Comparison of ENCODE assay signal across 8 cellular contexts in genomic region chr10:97425964-97426775, GRCh38. TPM values are rescaled to one million over a fixed set of nuclear protein-coding genes. Genes with fewer than 3 reads are reported as not detected.
A peak's percentile ranks its signal among the peaks of the same experiment; 100 is the strongest.
DNase-seq lines count a peak whose midpoint lies in the region; ATAC-seq and TF ChIP-seq lines count a peak whose summit lies in the region.

Gene PGAM1, plus strand, starts transcription at chr10:97426191. Its CDS starts 117 bp downstream, at chr10:97426308.

- H3K4me3 ChIP-seq in IMR-90 (ENCODE audit: insufficient read depth, low read depth, low read length) (peak within 1 kb of the TSS; percentile 97), OCI-LY7 (ENCODE audit: low read depth, low read length, poor library complexity, severe bottlenecking) (peak within 1 kb of the TSS; percentile 87), epithelial cell of esophagus (ENCODE audit: low read length) (peak within 1 kb of the TSS; percentile 96)

- peak within 1 kb of the TSS; percentile 14; the same call in 1 of the 2 replicates for H2BK20ac ChIP-seq in IMR-90 (ENCODE audit: low read depth, low read length)

- H2BK120ac ChIP-seq in IMR-90 (ENCODE audit: low read depth, low read length), result peak within 1 kb of the TSS; percentile 41

- 0% methylated on average over 10 of the region's 90 CpGs; no CpG with 5 or more reads in 1 of the 2 experiments for WGBS in IMR-90 (ENCODE audit: extremely low coverage in 2 of 2, insufficient read length in 1 of 2), 2 experiments

- peak within 1 kb of the TSS; percentile 79 for H4K91ac ChIP-seq in IMR-90 (ENCODE audit: insufficient read depth, low read depth, low read length)

- peak within 1 kb of the TSS; percentile 98 for H3K9ac ChIP-seq in IMR-90 (ENCODE audit: low read depth, low read length)

- peak within 1 kb of the TSS; percentile 58; the same call in 2 of the 3 replicates for H2BK15ac ChIP-seq in IMR-90 (ENCODE audit: low read depth, low read length)

- H3K4me1 ChIP-seq in IMR-90 (ENCODE audit: control insufficient read depth, insufficient read depth, low read length) (peaks cover 12% of the 10 kb centered on the region), OCI-LY7 (ENCODE audit: insufficient read depth, low read length, poor library complexity, severe bottlenecking) (peaks cover 17% of the 10 kb centered on the region)

- no peaks in the 10 kb centered on the region for H3K9me2 ChIP-seq in OCI-LY7 (ENCODE audit: insufficient read depth, low read length)

- peak within 1 kb of the TSS; percentile 91 for H2AK5ac ChIP-seq in IMR-90 (ENCODE audit: low read depth, low read length)

- peak; percentile 51; the same call in 1 of the 2 replicates for TF ChIP-seq POLR2A in IMR-90 (IDR thresholded peaks at IDR 0.05; ENCODE audit: low read depth, low read length)

- H3K9me1 ChIP-seq in IMR-90 (ENCODE audit: insufficient read depth, low read length), result no peaks in the 10 kb centered on the region

- peak; percentile 90 for TF ChIP-seq CTCF in IMR-90 (conservative IDR thresholded peaks at IDR 0.05; ENCODE audit: low read depth, low read length)
- peak; percentile 61 for TF ChIP-seq CTCF in OCI-LY7 (conservative IDR thresholded peaks at IDR 0.05; ENCODE audit: low read length)
- peak; percentile 54 for TF ChIP-seq CTCF in epithelial cell of esophagus (IDR thresholded peaks at IDR 0.05; ENCODE audit: insufficient read depth, low read depth, low read length, missing control alignments)

- H3K9me3 ChIP-seq in IMR-90 (ENCODE audit: control insufficient read depth, insufficient read depth, low read length) (no peaks in the 10 kb centered on the region), OCI-LY7 (ENCODE audit: low read length) (no peaks in the 10 kb centered on the region)

- H3K23ac ChIP-seq in IMR-90 (ENCODE audit: low read depth, low read length), result peak within 1 kb of the TSS; percentile 93

- H3K4ac ChIP-seq in IMR-90 (ENCODE audit: low read depth, low read length), result peak within 1 kb of the TSS; percentile 91

- intact Hi-C loops in IMR-90 (cut with micrococcal nuclease), result loop anchor here (2.0 kb wide), 1 partner anchor 19 kb away; no protein-coding TSS in a partner anchor
- intact Hi-C loops in OCI-LY7 (cut with micrococcal nuclease; ENCODE audit: unreplicated experiment), result no loop called here

- H4K8ac ChIP-seq in IMR-90 (ENCODE audit: low read depth in 2 of 2, low read length in 2 of 2), result peak within 1 kb of the TSS; percentile 98 to 99

- peak within 1 kb of the TSS; percentile 95 for H3K14ac ChIP-seq in IMR-90 (replicated peaks; ENCODE audit: low read depth, low read length)

- H2AFZ ChIP-seq in IMR-90 (replicated peaks; ENCODE audit: low read length, poor library complexity) (peak within 1 kb of the TSS; percentile 82), OCI-LY7 (ENCODE audit: low read length) (peak within 1 kb of the TSS; percentile 78)

- in situ Hi-C loops in IMR-90 (cut with MboI; ENCODE audit: low sequenced_read_pairs), result no loop called here

- peak within 1 kb of the TSS; percentile 87 for H4K5ac ChIP-seq in IMR-90 (ENCODE audit: low read depth, low read length)

- H3K4me2 ChIP-seq in IMR-90 (ENCODE audit: low read depth, low read length) (peak within 1 kb of the TSS; percentile 99), OCI-LY7 (ENCODE audit: low read length) (peak within 1 kb of the TSS; percentile 92)

- H3K18ac ChIP-seq in IMR-90 (ENCODE audit: low read depth, low read length), result peak within 1 kb of the TSS; percentile 75

- peak within 1 kb of the TSS; percentile 96 for H3K56ac ChIP-seq in IMR-90 (ENCODE audit: extremely low read depth, insufficient read depth, low read length)

- H3K79me1 ChIP-seq in IMR-90 (ENCODE audit: low read depth in 1 of 2, low read length in 2 of 2), result peaks cover 9 to 49% of the 10 kb centered on the region in 2 experiments; a peak in 3 of 4 replicates

- no peaks in the 10 kb centered on the region for H3K27me3 ChIP-seq in IMR-90 (ENCODE audit: control insufficient read depth, insufficient read depth, low read length)

- CTCF ChIA-PET in IMR-90 (lab: Yijun Ruan, JAX), result no interaction called here
- CTCF ChIA-PET in OCI-LY7 (lab: Charles Lee; ENCODE audit: unreplicated experiment), result no interaction called here

- DNase-seq in DMS114 treated with DMSO at 0.1 percent for 48 hours (lab: John Stamatoyannopoulos, UW; ENCODE audit: unreplicated experiment) (peak; percentile 96), IMR-90 (peak; percentile 95), OCI-LY7 (ENCODE audit: low spot score) (peak; percentile 96), activated T-cell treated with anti-CD3 and anti-CD28 coated beads for 24 hours (ENCODE audit: low read depth) (peak; percentile 95), epithelial cell of esophagus (ENCODE audit: low read depth) (peak; percentile 96), mucosa of gallbladder (ENCODE audit: low spot score) (peak; percentile 96)
- DNase-seq in stimulated activated CD8-positive, alpha-beta memory T cell treated with anti-CD3 and anti-CD28 coated beads, Interleukin-4, amount 100 ng/mL, for 4 hours (ENCODE audit: low read depth in 2 of 2, low spot score in 1 of 2), result peak; percentile 85 to 89

- peak; percentile 73 for ATAC-seq in GM21528 (IDR thresholded peaks at IDR 0.05; ENCODE audit: low FRiP score, unreplicated experiment)
- ATAC-seq in IMR-90 (ENCODE audit: low read depth), result peak; percentile 86

- peaks cover 50% of the 10 kb centered on the region for H3K79me2 ChIP-seq in OCI-LY7 (ENCODE audit: insufficient read depth, low read depth, low read length)

- H3K36me3 ChIP-seq in IMR-90 (ENCODE audit: control insufficient read depth, insufficient read depth, low read length), result peaks cover 18% of the 10 kb centered on the region
- H3K36me3 ChIP-seq in OCI-LY7 (ENCODE audit: insufficient read depth, low read length), result peaks cover 43% of the 10 kb centered on the region

- POLR2A ChIA-PET in IMR-90 (lab: Charles Lee; ENCODE audit: unreplicated experiment), result no interaction called here
- POLR2A ChIA-PET in OCI-LY7 (lab: Charles Lee), result no interaction called here

- no TSS peak for BruUV-seq in IMR-90 (replicated peaks; lab: Mats Ljungman, UMichigan)
- BruUV-seq in OCI-LY7 (replicated peaks; lab: Mats Ljungman, UMichigan), result no TSS peak

- dilution Hi-C loops in IMR-90 (cut with HindIII; ENCODE audit: low sequenced_read_pairs, unreplicated experiment), result no loop called here

- TF ChIP-seq RAD21 in IMR-90 (IDR thresholded peaks at IDR 0.05; ENCODE audit: low read length), result no peak; the same call in 1 of the 2 replicates

- H2AK9ac ChIP-seq in IMR-90 (replicated peaks; ENCODE audit: low read depth, low read length, poor library complexity), result peak within 1 kb of the TSS; percentile 92

- H4K20me1 ChIP-seq in IMR-90 (ENCODE audit: insufficient read depth, low read length) (peaks cover 33% of the 10 kb centered on the region), OCI-LY7 (ENCODE audit: insufficient read depth, low read length) (peaks cover 17% of the 10 kb centered on the region; the same call in 1 of the 2 replicates)

- peak within 1 kb of the TSS; percentile 96 for H3K27ac ChIP-seq in IMR-90 (ENCODE audit: insufficient read depth, low read length)
- H3K27ac ChIP-seq in OCI-LY7 (ENCODE audit: low read depth, low read length, poor library complexity, severe bottlenecking), result peak within 1 kb of the TSS; percentile 70

- peak within 1 kb of the TSS; percentile 87 for H2BK5ac ChIP-seq in IMR-90 (ENCODE audit: low read depth, low read length, poor library complexity, severe bottlenecking)

TF ChIP-seq in IMR-90, 13 proteins besides CTCF, POLR2A, EP300 and RAD21:
- TF ChIP-seq USF2 (IDR thresholded peaks at IDR 0.05; ENCODE audit: low read depth, low read length) (no peak), NFE2L2 (IDR thresholded peaks at IDR 0.05; ENCODE audit: low read depth, low read length) (no peak), CHD1 (IDR thresholded peaks at IDR 0.05; ENCODE audit: low read depth, low read length) (no peak), MAFK (IDR thresholded peaks at IDR 0.05; ENCODE audit: low read depth, low read length) (no peak), FOS (IDR thresholded peaks at IDR 0.05; ENCODE audit: low read depth, low read length) (no peak), BHLHE40 (IDR thresholded peaks at IDR 0.05; ENCODE audit: low read depth, low read length) (no peak), MXI1 (IDR thresholded peaks at IDR 0.05; ENCODE audit: borderline replicate concordance, low read depth, low read length) (peak; percentile 39; the same call in 1 of the 2 replicates), CEBPB (IDR thresholded peaks at IDR 0.05; ENCODE audit: low read depth, low read length) (no peak), RFX5 (IDR thresholded peaks at IDR 0.05; ENCODE audit: low read depth, low read length) (no peak), RCOR1 (IDR thresholded peaks at IDR 0.05; ENCODE audit: insufficient replicate concordance, low read length) (no peak), ELK1 (IDR thresholded peaks at IDR 0.05; ENCODE audit: borderline replicate concordance, low read depth, low read length) (no peak), SMC3 (IDR thresholded peaks at IDR 0.05; ENCODE audit: low read depth, low read length) (peak; percentile 28; the same call in 1 of the 2 replicates), MAZ (IDR thresholded peaks at IDR 0.05; ENCODE audit: borderline replicate concordance, low read depth, low read length) (peak; percentile 90)

RNA-seq across cellular contexts. Expression of gene PGAM1, which starts in this region (rescaled TPM):
- total RNA-seq in IMR-90 (2012; rRNA removed) (716 and 841 TPM in 2 replicates), OCI-LY7 (2022) (286 and 467 TPM in 2 replicates), mucosa of gallbladder (270 TPM)
- 617 and 686 TPM in 2 replicates for polyA plus RNA-seq in IMR-90 (2012; rRNA removed)
- polyA plus RNA-seq in IMR-90 (2012; cell fraction: cytosol; rRNA removed), result 590 and 752 TPM in 2 replicates
- 218 and 270 TPM in 2 replicates for polyA plus RNA-seq in IMR-90 (2012; cell fraction: nucleus; rRNA removed; ENCODE audit: low replicate concordance)
- 243 and 289 TPM in 2 replicates for total RNA-seq in OCI-LY7 (2014; rRNA removed; shearing (Covaris generic))

Comparison
In these comparisons a context has a peak if more than half of its experiments do, and no peak if none do; other contexts are left out.
1. Peak in every context shown above with its lines: DNase-seq, ATAC-seq, H3K4me3 ChIP-seq and H3K27ac ChIP-seq.